In the genomic region with DNA sequence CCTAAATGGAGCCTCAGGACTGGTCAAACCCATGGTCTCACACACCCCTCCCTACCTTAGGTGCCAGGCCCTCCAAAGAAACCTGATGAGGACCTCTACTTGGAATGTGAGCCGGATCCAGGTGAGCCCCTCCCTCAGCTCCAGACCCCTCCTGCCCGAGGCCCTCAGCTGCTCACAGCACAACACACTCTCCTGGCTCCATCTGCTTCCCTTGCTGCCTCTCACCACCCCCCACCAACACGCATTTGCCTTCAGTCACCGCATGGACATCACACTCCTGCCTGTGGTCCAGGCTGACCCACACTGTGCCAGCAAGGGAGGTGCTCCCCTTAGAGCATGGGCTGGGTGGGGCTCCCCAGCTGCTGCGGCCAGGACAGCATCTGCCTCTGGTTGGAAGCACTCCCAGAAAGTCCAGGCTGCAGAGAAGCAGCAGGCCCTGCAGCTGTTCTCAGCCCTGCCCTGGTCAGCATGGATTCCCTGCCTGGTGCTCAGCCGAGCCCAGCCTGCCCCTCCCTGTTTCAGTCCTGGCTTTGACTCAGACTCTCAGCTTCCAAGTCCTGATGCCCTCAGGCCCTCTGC, we compare ENCODE assay signal across 8 cellular contexts. TPM values are rescaled to one million over a fixed set of nuclear protein-coding genes. Genes with fewer than 3 reads are reported as not detected.
A peak's percentile ranks its signal among the peaks of the same experiment; 100 is the strongest.
DNase-seq lines count a peak whose midpoint lies in the region; ATAC-seq, FAIRE-seq and TF ChIP-seq lines count a peak whose summit lies in the region.

No MANE protein-coding gene starts in this region.

- peak overlapping the region; percentile 91 to 95 for H3K27ac ChIP-seq in A549

- H3K4me2 ChIP-seq in A549 = peak overlapping the region; percentile 38

- no peak overlapping the region for H3K4me3 Mint-ChIP-seq in type B pancreatic cell

- H3K9me3 ChIP-seq in A549 = no peaks in the 10 kb centered on the region

- WGBS in A549 (ENCODE audit: missing lambda C conversion rate) = 50% methylated on average over 5 of the region's 6 CpGs
- WGBS in lower leg skin, 2 donors = 41 to 44% methylated on average over 4 to 6 of the region's 6 CpGs

- H3K27me3 Mint-ChIP-seq in type B pancreatic cell = no peaks in the 10 kb centered on the region

- no peaks in the 10 kb centered on the region for H3K36me3 Mint-ChIP-seq in type B pancreatic cell

- intact Hi-C loops in lower leg skin (cut with DNase I; ENCODE audit: low total_unique reads) = no loop called here

- no peaks in the 10 kb centered on the region for H3K9me3 Mint-ChIP-seq in type B pancreatic cell

- ATAC-seq in A549 (peak; percentile 21 to 46; a peak in 5 of 6 replicates), GM19351 (IDR thresholded peaks at IDR 0.05; ENCODE audit: unreplicated experiment) (no peak), GM21526 (IDR thresholded peaks at IDR 0.05; ENCODE audit: low FRiP score, unreplicated experiment) (no peak)

- TF ChIP-seq RAD21 in A549 (conservative IDR thresholded peaks at IDR 0.05 in 1 of 2, IDR thresholded peaks at IDR 0.05 in 1 of 2) = no peak

- CTCF ChIA-PET in A549 (lab: Yijun Ruan, JAX) = interaction anchor here (0.6 to 41.9 kb wide), 8 partner anchors 8 to 374 kb away, joined by 3 to 1185 read pairs (median 5); a partner anchor contains a TSS

- H3K4me1 ChIP-seq in A549 = peaks cover 80% of the 10 kb centered on the region

- H3K4me3 ChIP-seq in A549 = no peak overlapping the region
- H3K4me3 ChIP-seq in lower leg skin (ENCODE audit: low read depth, poor library complexity, severe bottlenecking) = no peak overlapping the region

- FAIRE-seq in A549 (lab: Jason Lieb, UNC) = no peak

- peaks cover 31% of the 10 kb centered on the region for H3K4me1 Mint-ChIP-seq in type B pancreatic cell (ENCODE audit: unreplicated experiment)

- peak overlapping the region; percentile 55 for H3K27ac Mint-ChIP-seq in type B pancreatic cell

- TF ChIP-seq POLR2A in A549 (IDR thresholded peaks at IDR 0.05; ENCODE audit: low read length) = no peak
- no peak for TF ChIP-seq POLR2A in lower leg skin (IDR thresholded peaks at IDR 0.05)

- POLR2A ChIA-PET in A549 (lab: Yijun Ruan, JAX) = interaction anchor here (3.5 kb wide), 1 partner anchor 106 kb away, joined by 31 read pairs; a partner anchor contains a TSS

- TF ChIP-seq CTCF in A549 (IDR thresholded peaks at IDR 0.05) = no peak
- no peak for TF ChIP-seq CTCF in lower leg skin (IDR thresholded peaks at IDR 0.05)
- no peak for TF ChIP-seq CTCF in type B pancreatic cell (conservative IDR thresholded peaks at IDR 0.05)

- DNase-seq in A549 (ENCODE audit: low read depth in 1 of 2, low spot score in 1 of 2) (peak in 1 of 2 experiments; percentile 55), M059J (ENCODE audit: low read depth) (peak; percentile 92), cerebellum (ENCODE audit: low spot score) (peak; percentile 58), lower leg skin (ENCODE audit: low spot score in 2 of 2) (peak; percentile 88 to 96), type B pancreatic cell (ENCODE audit: extremely low spot score, unreplicated experiment) (no peak), HuH-7 (ENCODE audit: low spot score) (no peak)

- TF ChIP-seq EP300 in A549 (IDR thresholded peaks at IDR 0.05) = no peak

TF ChIP-seq in A549, 52 proteins besides CTCF, POLR2A, EP300 and RAD21:
- TF ChIP-seq, protein P1, sequence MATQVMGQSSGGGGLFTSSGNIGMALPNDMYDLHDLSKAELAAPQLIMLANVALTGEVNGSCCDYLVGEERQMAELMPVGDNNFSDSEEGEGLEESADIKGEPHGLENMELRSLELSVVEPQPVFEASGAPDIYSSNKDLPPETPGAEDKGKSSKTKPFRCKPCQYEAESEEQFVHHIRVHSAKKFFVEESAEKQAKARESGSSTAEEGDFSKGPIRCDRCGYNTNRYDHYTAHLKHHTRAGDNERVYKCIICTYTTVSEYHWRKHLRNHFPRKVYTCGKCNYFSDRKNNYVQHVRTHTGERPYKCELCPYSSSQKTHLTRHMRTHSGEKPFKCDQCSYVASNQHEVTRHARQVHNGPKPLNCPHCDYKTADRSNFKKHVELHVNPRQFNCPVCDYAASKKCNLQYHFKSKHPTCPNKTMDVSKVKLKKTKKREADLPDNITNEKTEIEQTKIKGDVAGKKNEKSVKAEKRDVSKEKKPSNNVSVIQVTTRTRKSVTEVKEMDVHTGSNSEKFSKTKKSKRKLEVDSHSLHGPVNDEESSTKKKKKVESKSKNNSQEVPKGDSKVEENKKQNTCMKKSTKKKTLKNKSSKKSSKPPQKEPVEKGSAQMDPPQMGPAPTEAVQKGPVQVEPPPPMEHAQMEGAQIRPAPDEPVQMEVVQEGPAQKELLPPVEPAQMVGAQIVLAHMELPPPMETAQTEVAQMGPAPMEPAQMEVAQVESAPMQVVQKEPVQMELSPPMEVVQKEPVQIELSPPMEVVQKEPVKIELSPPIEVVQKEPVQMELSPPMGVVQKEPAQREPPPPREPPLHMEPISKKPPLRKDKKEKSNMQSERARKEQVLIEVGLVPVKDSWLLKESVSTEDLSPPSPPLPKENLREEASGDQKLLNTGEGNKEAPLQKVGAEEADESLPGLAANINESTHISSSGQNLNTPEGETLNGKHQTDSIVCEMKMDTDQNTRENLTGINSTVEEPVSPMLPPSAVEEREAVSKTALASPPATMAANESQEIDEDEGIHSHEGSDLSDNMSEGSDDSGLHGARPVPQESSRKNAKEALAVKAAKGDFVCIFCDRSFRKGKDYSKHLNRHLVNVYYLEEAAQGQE (IDR thresholded peaks at IDR 0.05) = no peak
- TF ChIP-seq CBX8 (IDR thresholded peaks at IDR 0.05) (no peak), FOSL2 (IDR thresholded peaks at IDR 0.05) (no peak), FOSL2 (CRISPR knock-in tag; IDR thresholded peaks at IDR 0.05) (no peak), TFCP2L1 (CRISPR knock-in tag; IDR thresholded peaks at IDR 0.05) (no peak), TP53 (CRISPR knock-in tag; IDR thresholded peaks at IDR 0.05) (no peak)
- TF ChIP-seq, protein P2, sequence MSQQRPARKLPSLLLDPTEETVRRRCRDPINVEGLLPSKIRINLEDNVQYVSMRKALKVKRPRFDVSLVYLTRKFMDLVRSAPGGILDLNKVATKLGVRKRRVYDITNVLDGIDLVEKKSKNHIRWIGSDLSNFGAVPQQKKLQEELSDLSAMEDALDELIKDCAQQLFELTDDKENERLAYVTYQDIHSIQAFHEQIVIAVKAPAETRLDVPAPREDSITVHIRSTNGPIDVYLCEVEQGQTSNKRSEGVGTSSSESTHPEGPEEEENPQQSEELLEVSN (IDR thresholded peaks at IDR 0.05; ENCODE audit: borderline replicate concordance, low read depth) = no peak

RNA-seq across cellular contexts. Expression of a gene that starts 15.1 kb away (rescaled TPM):
- polyA plus RNA-seq in A549 (2011; rRNA removed) = 1.3 and 1.8 TPM in 2 replicates
- 0.48 and 0.69 TPM in 2 replicates for polyA plus RNA-seq in A549 (2012; cell fraction: cytosol; rRNA removed)
- 2.1 and 3.2 TPM in 2 replicates for polyA plus RNA-seq in A549 (2012; cell fraction: nucleus; rRNA removed)
- polyA plus RNA-seq in A549 (2017; fragmentation: RNase III; extraction: RNeasy Plus Mini Kit Qiagen cat#74134 plus additional on column Dnase treatment) = 1.4 to 1.5 TPM (median 1.4 TPM) in 3 replicates
- polyA minus RNA-seq in A549 (2011; rRNA and poly(A)+ RNA removed) = 0.83 and 1.9 TPM in 2 replicates
- not detected in 2 replicates for total RNA-seq in M059J (2014; rRNA removed; shearing (Covaris generic))
- 0.54 TPM for total RNA-seq in cerebellum
- total RNA-seq in lower leg skin = not detected
- total RNA-seq in type B pancreatic cell (ENCODE audit: low replicate concordance) = 0.97 TPM in 1 of 2 replicates, not detected in the other

RNA-seq across cellular contexts. Expression of a gene that starts 23.4 kb away (rescaled TPM):
- polyA plus RNA-seq in A549 (2011; rRNA removed) = 81.0 and 94.6 TPM in 2 replicates
- polyA plus RNA-seq in A549 (2012; cell fraction: cytosol; rRNA removed) = 127 and 130 TPM in 2 replicates
- polyA plus RNA-seq in A549 (2012; cell fraction: nucleus; rRNA removed) = 94.4 and 121 TPM in 2 replicates
- 53.0 to 61.3 TPM (median 57.5 TPM) in 3 replicates for polyA plus RNA-seq in A549 (2017; fragmentation: RNase III; extraction: RNeasy Plus Mini Kit Qiagen cat#74134 plus additional on column Dnase treatment)
- polyA minus RNA-seq in A549 (2011; rRNA and poly(A)+ RNA removed) = 57.0 and 66.1 TPM in 2 replicates
- total RNA-seq in M059J (2014; rRNA removed; shearing (Covaris generic)) = 78.8 and 89.4 TPM in 2 replicates
- total RNA-seq in cerebellum = 6.3 TPM
- total RNA-seq in lower leg skin = 100 to 1,000 TPM; 177 to 272 (median 232) TPM
- 61.1 and 195 TPM in 2 replicates for total RNA-seq in type B pancreatic cell (ENCODE audit: low replicate concordance)

Comparison
In these comparisons a context has a peak if more than half of its experiments do, and no peak if none do; other contexts are left out.
1. ATAC-seq: peak in A549 (2 of 2); none in GM19351 (single experiment) and GM21526 (single experiment).
2. DNase-seq: peak in M059J (single experiment), cerebellum (single experiment) and lower leg skin (2 of 2); none in type B pancreatic cell (single experiment) and HuH-7 (single experiment).